29 cellular contexts compared by ENCODE assay signal in the genomic region with DNA sequence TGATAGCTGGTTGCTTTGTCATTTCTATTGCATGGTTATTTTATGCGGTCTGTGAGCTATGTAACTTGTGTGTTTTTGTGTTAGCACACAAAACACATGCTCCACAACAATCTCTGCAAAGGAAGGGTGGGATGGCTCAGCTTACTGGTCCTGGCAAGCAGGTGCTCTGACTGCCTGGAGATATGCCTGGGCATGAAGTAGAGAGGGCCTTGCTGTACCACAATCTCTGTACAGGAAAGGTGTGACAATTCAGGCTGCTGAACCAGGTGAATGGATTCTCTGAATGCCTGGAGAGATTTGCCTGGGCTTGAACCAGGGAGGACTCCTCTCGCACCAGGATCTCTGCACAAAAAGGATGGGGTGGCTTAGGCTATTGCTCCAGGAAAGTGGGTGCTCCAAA.
"Had no signal": no experiment of that assay in that cellular context is flagged by ENCODE, and none has a peak within 500 bp of the region (broad histone marks: within the 10 kb centered on the region; RNA-seq: fewer than 3 reads in every experiment).

No MANE protein-coding gene starts in this region.

- H3K4me3 ChIP-seq: adrenal gland, body of pancreas, coronary artery, dorsolateral prefrontal cortex, gastrocnemius medialis, heart left ventricle had no signal

- H3K4me1 ChIP-seq: adrenal gland, body of pancreas, gastrocnemius medialis, heart left ventricle had no signal

- H3K9me3 ChIP-seq: adrenal gland, body of pancreas, gastrocnemius medialis, heart left ventricle had no signal

- H3K36me3 ChIP-seq: adrenal gland, gastrocnemius medialis, heart left ventricle, WERI-Rb-1 had no signal

- ATAC-seq: activated CD4-positive, CD25-positive, alpha-beta regulatory T cell treated with anti-CD3 and anti-CD28 coated beads, Interleukin-2, amount 50 U/mL, for 24 hours; activated CD8-positive, alpha-beta T cell treated with anti-CD3 and anti-CD28 coated beads for 36 hours; activated naive CD8-positive, alpha-beta T cell treated with anti-CD3 and anti-CD28 coated beads, Interleukin-2, amount 50 U/mL, for 24 hours; activated T-cell treated with anti-CD3 and anti-CD28 coated beads, Interleukin-2, amount 50 U/mL, for 4 hours; body of pancreas; gastrocnemius medialis; heart left ventricle; T-helper 17 cell had no signal

- DNase-seq: activated B cell treated with CpG ODN at 0.5 μM for 24 hours; activated CD4-positive, alpha-beta T cell treated with anti-CD3 and anti-CD28 coated beads for 48 hours; activated CD4-positive, alpha-beta T cell treated with anti-CD3 and anti-CD28 coated beads, Interleukin-2, amount 50 U/mL, for 1 hour; activated CD4-positive, alpha-beta T cell treated with anti-CD3 and anti-CD28 coated beads, Interleukin-2, amount 50 U/mL, for 48 hours; activated CD8-positive, alpha-beta memory T cell treated with anti-CD3 and anti-CD28 coated beads for 24 hours; activated CD8-positive, alpha-beta T cell treated with anti-CD3 and anti-CD28 coated beads for 36 hours; activated effector memory CD4-positive, alpha-beta T cell treated with anti-CD3 and anti-CD28 coated beads, Interleukin-2, amount 50 U/mL, for 16 hours; activated naive CD4-positive, alpha-beta T cell treated with anti-CD3 and anti-CD28 coated beads for 36 hours; activated naive CD8-positive, alpha-beta T cell treated with anti-CD3 and anti-CD28 coated beads for 36 hours; activated naive CD8-positive, alpha-beta T cell treated with anti-CD3 and anti-CD28 coated beads, Interleukin-2, amount 50 U/mL, for 24 hours; activated T-cell treated with anti-CD3 and anti-CD28 coated beads, Interleukin-2, amount 50 U/mL, for 4 hours; adrenal gland; amygdala; aorta; body of pancreas; dorsolateral prefrontal cortex; effector memory CD4-positive, alpha-beta T cell; endodermal cell; foreskin fibroblast; gastrocnemius medialis; glutamatergic neuron; heart left ventricle; SW 1271; T-helper 1 cell; T-helper 17 cell; T1000; WERI-Rb-1 had no signal

- H3K27ac ChIP-seq: adrenal gland, body of pancreas, coronary artery, dorsolateral prefrontal cortex, gastrocnemius medialis, heart left ventricle, WERI-Rb-1 had no signal

- H3K27me3 ChIP-seq: adrenal gland, body of pancreas, gastrocnemius medialis had no signal
